ENCODE assay signal across 9 cellular contexts in genomic region chr7:158541330-158542010, GRCh38. TPM values are rescaled to one million over a fixed set of nuclear protein-coding genes. Genes with fewer than 3 reads are reported as not detected.
DNase-seq lines count a peak whose midpoint lies in the region; ATAC-seq and TF ChIP-seq lines count a peak whose summit lies in the region.
"Had no signal": no experiment of that assay in that cellular context is flagged by ENCODE, and none has a peak within 500 bp of the region (broad histone marks: within the 10 kb centered on the region; RNA-seq: fewer than 3 reads in every experiment).

No MANE protein-coding gene starts in this region.

- CTCF ChIA-PET in Caco-2 (lab: Charles Lee) = no interaction called here

- in situ Hi-C loops in HAP-1 (cut with MboI; ENCODE audit: low sequenced_read_pairs) = no loop called here

- peak overlapping the region in 1 of 4 donors; percentile 31 for H3K27ac ChIP-seq in Peyer's patch

- H3K4me1 ChIP-seq in HAP-1 (no peaks in the 10 kb centered on the region), Peyer's patch (no peaks in the 10 kb centered on the region), Caco-2 (no peaks in the 10 kb centered on the region)

- no peaks in the 10 kb centered on the region for H3K27me3 ChIP-seq in HAP-1 (ENCODE audit: low read depth)
- H3K27me3 ChIP-seq in Peyer's patch = no peaks in the 10 kb centered on the region
- H3K27me3 ChIP-seq in Caco-2 (replicated peaks; ENCODE audit: control insufficient read depth, insufficient read depth, low read length) = no peaks in the 10 kb centered on the region

- H3K36me3 ChIP-seq in HAP-1 (replicated peaks) (no peaks in the 10 kb centered on the region), Peyer's patch (no peaks in the 10 kb centered on the region), Caco-2 (ENCODE audit: control insufficient read depth, insufficient read depth, low read length) (no peaks in the 10 kb centered on the region)

- H3K4me3 ChIP-seq in HAP-1 (no peak overlapping the region), Peyer's patch (peak overlapping the region in 1 of 4 donors; percentile 12), Caco-2 (ENCODE audit: low read depth, low read length) (no peak overlapping the region)

- no peak for TF ChIP-seq CTCF in Peyer's patch (IDR thresholded peaks at IDR 0.05)
- no peak for TF ChIP-seq CTCF in Caco-2 (IDR thresholded peaks at IDR 0.05; ENCODE audit: insufficient read depth in 1 of 2, low read depth in 1 of 2, low read length in 1 of 2, severe bottlenecking in 1 of 2, unreplicated experiment in 1 of 2)

- H3K36me3 Mint-ChIP-seq in memory B cell = no peaks in the 10 kb centered on the region
- H3K36me3 Mint-ChIP-seq in Caco-2 (ENCODE audit: insufficient read depth, unreplicated experiment) = no peaks in the 10 kb centered on the region

- peak overlapping the region; percentile 25 for H3K27ac Mint-ChIP-seq in memory B cell
- no peak overlapping the region for H3K27ac Mint-ChIP-seq in Caco-2 (ENCODE audit: unreplicated experiment)

- peak; percentile 18 to 51 for DNase-seq in HAP-1 (ENCODE audit: low spot score in 2 of 2)
- DNase-seq in Peyer's patch = peak in 2 of 3 donors; percentile 57 to 61
- DNase-seq in memory B cell (ENCODE audit: low spot score in 2 of 2) = peak; percentile 45 to 65
- DNase-seq in middle frontal gyrus (ENCODE audit: extremely low spot score, low spot score) = no peak
- no peak for DNase-seq in Caco-2
- no peak for DNase-seq in DMS79 (lab: John Stamatoyannopoulos, UW)
- DNase-seq: effector memory CD4-positive, alpha-beta T cell had no signal

- intact Hi-C loops in Caco-2 (cut with micrococcal nuclease; ENCODE audit: unreplicated experiment) = no loop called here

- ATAC-seq in GM18868 (IDR thresholded peaks at IDR 0.05; ENCODE audit: unreplicated experiment) = peak; percentile 90
- peak; percentile 95 for ATAC-seq in memory B cell (ENCODE audit: low read depth)
- no peak for ATAC-seq in HG03520 (IDR thresholded peaks at IDR 0.05; ENCODE audit: unreplicated experiment)

- POLR2A ChIA-PET in Caco-2 (lab: Charles Lee) = no interaction called here

- H3K4me1 Mint-ChIP-seq in memory B cell (peaks cover 6% of the 10 kb centered on the region), Caco-2 (ENCODE audit: low read depth, unreplicated experiment) (no peaks in the 10 kb centered on the region)

- H3K4me3 Mint-ChIP-seq in memory B cell (peak overlapping the region; percentile 40), Caco-2 (ENCODE audit: unreplicated experiment) (no peak overlapping the region)

- H3K9me3 ChIP-seq in HAP-1 (no peaks in the 10 kb centered on the region), Peyer's patch (no peaks in the 10 kb centered on the region), Caco-2 (no peaks in the 10 kb centered on the region)

- H3K27me3 Mint-ChIP-seq in memory B cell = no peaks in the 10 kb centered on the region
- H3K27me3 Mint-ChIP-seq in Caco-2 (ENCODE audit: insufficient read depth, unreplicated experiment) = no peaks in the 10 kb centered on the region

- no TSS peak for BruUV-seq in Caco-2 (replicated peaks; lab: Mats Ljungman, UMichigan)

- no peak for TF ChIP-seq POLR2A in Peyer's patch (IDR thresholded peaks at IDR 0.05)

- H3K9me3 Mint-ChIP-seq in memory B cell (no peaks in the 10 kb centered on the region), Caco-2 (ENCODE audit: unreplicated experiment) (no peaks in the 10 kb centered on the region)

RNA-seq across cellular contexts. Expression of gene PTPRN2, which starts 46.2 kb away (rescaled TPM):
- 10 to 100 TPM; 14.9 to 34.3 (median 21.3) TPM for total RNA-seq in Peyer's patch
- 1.4 and 2.6 TPM in 2 replicates for total RNA-seq in Caco-2 (2022)

Comparison
In these comparisons a context has a peak if more than half of its experiments do, and no peak if none do; other contexts are left out.
1. DNase-seq: peak in HAP-1 (2 of 2), Peyer's patch (2 of 3) and memory B cell (2 of 2); none in middle frontal gyrus (single experiment), Caco-2 (0 of 2) and DMS79 (single experiment).